Comparison of ENCODE assay signal across 9 cellular contexts in genomic region chr2:47038656-47039501, GRCh38.
DNase-seq lines count a peak whose midpoint lies in the region; ATAC-seq lines count a peak whose summit lies in the region.
"Had no signal": no experiment of that assay in that cellular context is flagged by ENCODE, and none has a peak within 500 bp of the region (broad histone marks: within the 10 kb centered on the region; RNA-seq: fewer than 3 reads in every experiment).

No MANE protein-coding gene starts in this region.

- peak overlapping the region in 1 of 2 donors; percentile 34 for H3K9ac ChIP-seq in stomach smooth muscle (ENCODE audit: low read length in 2 of 2)

- no peak for DNase-seq in activated CD4-positive, CD25-positive, alpha-beta regulatory T cell treated with anti-CD3 and anti-CD28 coated beads, Interleukin-2, amount 50 U/mL, for 72 hours
- DNase-seq in NCI-H2107 treated with DMSO at 0.1 percent for 48 hours (lab: John Stamatoyannopoulos, UW; ENCODE audit: unreplicated experiment) (peak; percentile 40), NCI-H446 treated with DMSO at 0.1 percent for 48 hours (lab: John Stamatoyannopoulos, UW) (no peak), GOT3 (lab: John Stamatoyannopoulos, UW) (no peak)
- DNase-seq: activated CD4-positive, CD25-positive, alpha-beta regulatory T cell had no signal

- H3K27ac ChIP-seq in esophagus (ENCODE audit: low read depth in 2 of 2, low read length in 1 of 2) (peak overlapping the region; percentile 15 to 70), stomach smooth muscle (ENCODE audit: low read length) (peak overlapping the region; percentile 88)

- H3K4me1 ChIP-seq in esophagus (ENCODE audit: control insufficient read depth in 2 of 2, insufficient read depth in 2 of 2, low read length in 1 of 2) = peaks cover 4 to 23% of the 10 kb centered on the region in 2 donors
- peaks cover 83% of the 10 kb centered on the region for H3K4me1 ChIP-seq in stomach smooth muscle (ENCODE audit: control insufficient read depth, insufficient read depth, low read length)

- WGBS in esophagus, 2 donors = 55 to 63% methylated on average over 9 of the region's 9 CpGs

- no peaks in the 10 kb centered on the region for H3K9me3 ChIP-seq in esophagus (ENCODE audit: control insufficient read depth in 2 of 2, insufficient read depth in 1 of 2, low read depth in 1 of 2, low read length in 1 of 2)
- no peaks in the 10 kb centered on the region for H3K9me3 ChIP-seq in stomach smooth muscle (ENCODE audit: control insufficient read depth in 2 of 2, low read length in 2 of 2)

- H3K4me3 ChIP-seq in esophagus (ENCODE audit: low read depth in 1 of 2, low read length in 2 of 2) (no peak overlapping the region), stomach smooth muscle (ENCODE audit: low read length in 2 of 2) (peak overlapping the region; percentile 31 to 44)

- H3K27me3 ChIP-seq in esophagus (ENCODE audit: control insufficient read depth in 1 of 2, insufficient read depth in 2 of 2, low read length in 2 of 2) (no peaks in the 10 kb centered on the region), stomach smooth muscle (ENCODE audit: control insufficient read depth in 1 of 2, insufficient read depth in 2 of 2, low read length in 2 of 2) (no peaks in the 10 kb centered on the region)

- H3K36me3 ChIP-seq in esophagus (ENCODE audit: control insufficient read depth in 2 of 2, insufficient read depth in 2 of 2, low read length in 1 of 2) (peaks cover 8 to 20% of the 10 kb centered on the region in 2 donors), stomach smooth muscle (ENCODE audit: control insufficient read depth in 2 of 2, insufficient read depth in 2 of 2, low read length in 2 of 2) (peaks cover 0 to 2% of the 10 kb centered on the region in 2 donors)

- ATAC-seq in activated CD4-positive, CD25-positive, alpha-beta regulatory T cell treated with anti-CD3 and anti-CD28 coated beads, Interleukin-2, amount 50 U/mL, for 24 hours = peak; percentile 60 to 76
- ATAC-seq in GM21737 (IDR thresholded peaks at IDR 0.05; ENCODE audit: unreplicated experiment) = no peak

Comparison
In these comparisons a context has a peak if more than half of its experiments do, and no peak if none do; other contexts are left out.
1. H3K4me3 ChIP-seq: peak in stomach smooth muscle (2 of 2); none in esophagus (0 of 2).